ENCODE assay signal across 8 cellular contexts in genomic region chrX:49172280-49172780, GRCh38. TPM values are rescaled to one million over a fixed set of nuclear protein-coding genes. Genes with fewer than 3 reads are reported as not detected.
DNase-seq lines count a peak whose midpoint lies in the region; ATAC-seq and TF ChIP-seq lines count a peak whose summit lies in the region.

No MANE protein-coding gene starts in this region.

- H3K36me3 ChIP-seq in SU-DHL-6 (ENCODE audit: low read length) (no peaks in the 10 kb centered on the region), adrenal gland (replicated peaks in 1 of 2) (peaks cover 0 to 12% of the 10 kb centered on the region in 2 donors), iPS DF 6.9 (ENCODE audit: control insufficient read depth, insufficient read depth, low read length) (peaks cover 2% of the 10 kb centered on the region; the same call in 1 of the 2 replicates)

- intact Hi-C loops in adrenal gland (cut with DNase I), result no loop called here

- H3K4me3 ChIP-seq in SU-DHL-6 (ENCODE audit: insufficient read depth, low read length, poor library complexity, severe bottlenecking) (peak overlapping the region; percentile 85), adrenal gland (peak overlapping the region in 3 of 4 donors; percentile 30 to 67 (median 40)), iPS DF 6.9 (ENCODE audit: low read length) (peak overlapping the region; percentile 27; the same call in 1 of the 2 replicates)

- peak overlapping the region; percentile 82 for H3K4me2 ChIP-seq in SU-DHL-6 (ENCODE audit: low read depth, low read length, poor library complexity, severe bottlenecking)

- no peak for TF ChIP-seq CTCF in SU-DHL-6 (IDR thresholded peaks at IDR 0.05; ENCODE audit: insufficient read depth, low read length, poor library complexity, severe bottlenecking)
- TF ChIP-seq CTCF in adrenal gland (IDR thresholded peaks at IDR 0.05), result no peak

- DNase-seq in DMS79 (lab: John Stamatoyannopoulos, UW) (peak; percentile 33), KG1 (lab: John Stamatoyannopoulos, UW) (peak; percentile 48), adrenal gland (peak; percentile 75 to 89 (median 82)), iPS DF 6.9 (ENCODE audit: low read depth, low spot score) (no peak), epidermal melanocyte (ENCODE audit: insufficient read length, low spot score) (no peak)
- DNase-seq in stimulated activated CD4-positive, alpha-beta T cell treated with anti-CD3 and anti-CD28 coated beads, Interleukin-12 subunit alpha, Interleukin-12 subunit beta, amount 100 ng/mL, for 48 hours (ENCODE audit: low read depth in 2 of 3, low spot score in 1 of 3), result peak in 2 of 3 donors; percentile 59 to 61

- H3K9me2 ChIP-seq in SU-DHL-6 (replicated peaks; ENCODE audit: insufficient read depth, low read length), result no peaks in the 10 kb centered on the region

- H3F3A ChIP-seq in SU-DHL-6 (ENCODE audit: insufficient read depth), result peaks cover 13% of the 10 kb centered on the region

- H3K4me1 ChIP-seq in adrenal gland (replicated peaks in 1 of 2), result peaks cover 14 to 18% of the 10 kb centered on the region in 2 donors
- no peaks in the 10 kb centered on the region; the same call in 1 of the 2 replicates for H3K4me1 ChIP-seq in iPS DF 6.9 (ENCODE audit: control insufficient read depth, insufficient read depth, low read length)

- WGBS in adrenal gland, 4 donors, result 1 to 57% (median 35%) methylated on average over 15 to 36 of the region's 37 CpGs; no CpG with 5 or more reads in 1 of the 4 donors
- WGBS in iPS DF 6.9 (ENCODE audit: insufficient coverage, insufficient read length), result no CpG with 5 or more reads among the region's 37 CpGs

- H3K27me3 ChIP-seq in SU-DHL-6 (ENCODE audit: low read length) (no peaks in the 10 kb centered on the region), adrenal gland (no peaks in the 10 kb centered on the region), iPS DF 6.9 (ENCODE audit: control insufficient read depth, insufficient read depth, low read length) (no peaks in the 10 kb centered on the region)

- H2AFZ ChIP-seq in SU-DHL-6 (ENCODE audit: low read depth, low read length, severe bottlenecking), result no peak overlapping the region

- peak in 1 of 2 donors; percentile 35 for TF ChIP-seq POLR2A in adrenal gland (IDR thresholded peaks at IDR 0.05)

- peaks cover 9% of the 10 kb centered on the region; the same call in 1 of the 2 replicates for H3K79me2 ChIP-seq in SU-DHL-6 (ENCODE audit: insufficient read depth, low read length)

- no peaks in the 10 kb centered on the region for H3K9me3 ChIP-seq in SU-DHL-6 (ENCODE audit: insufficient read depth, low read length)
- H3K9me3 ChIP-seq in adrenal gland (replicated peaks in 1 of 3), result no peaks in the 10 kb centered on the region
- H3K9me3 ChIP-seq in iPS DF 6.9 (ENCODE audit: control insufficient read depth, insufficient read depth, low read length), result no peaks in the 10 kb centered on the region

- 0 out of 2 replicates have a peak, but pooled peaks cover 3% of the 10 kb centered on the region for H4K20me1 ChIP-seq in SU-DHL-6 (ENCODE audit: low read depth, low read length)

- H3K9ac ChIP-seq in SU-DHL-6 (ENCODE audit: low read length), result peak overlapping the region; percentile 93

- H3K27ac ChIP-seq in SU-DHL-6 (ENCODE audit: low read depth, low read length), result peak overlapping the region; percentile 84
- peak overlapping the region; percentile 69 to 89 (median 76) for H3K27ac ChIP-seq in adrenal gland
- H3K27ac ChIP-seq in iPS DF 6.9 (ENCODE audit: low read length), result no peak overlapping the region

- peak; percentile 70 for ATAC-seq in GM21529 (IDR thresholded peaks at IDR 0.05; ENCODE audit: unreplicated experiment)

RNA-seq across cellular contexts. Expression of gene PLP2, which starts 0.6 kb away (rescaled TPM):
- 100 to 1,000 TPM in 5 of 8 donors, 10 to 100 TPM in 3; 52.1 to 304 (median 152) TPM for total RNA-seq in adrenal gland
- polyA plus RNA-seq in adrenal gland, result 100 to 1,000 TPM in 2 of 3 donors, 10 to 100 TPM in 1; 78.2 to 724 (median 324) TPM

RNA-seq across cellular contexts. Expression of gene MAGIX, which starts 9.8 kb away (rescaled TPM):
- total RNA-seq in adrenal gland, result 10 to 100 TPM in 1 of 8 donors, 1 to 10 TPM in 7; 2.2 to 16.2 (median 2.9) TPM
- polyA plus RNA-seq in adrenal gland, result 1 to 10 TPM in 2 of 3 donors, under 1 TPM in 1; 0.59 to 8.4 (median 7.6) TPM

RNA-seq across cellular contexts. Expression of gene PRICKLE3, which starts 13.8 kb away (rescaled TPM):
- 10 to 100 TPM in 7 of 8 donors, 1 to 10 TPM in 1; 6.3 to 46.8 (median 13.2) TPM for total RNA-seq in adrenal gland
- polyA plus RNA-seq in adrenal gland, result 10 to 100 TPM in 1 of 3 donors, 1 to 10 TPM in 2; 5.7 to 10.9 (median 6.6) TPM

RNA-seq across cellular contexts. Expression of gene SYP, which starts 27.7 kb away (rescaled TPM):
- total RNA-seq in adrenal gland, result 10 to 100 TPM in 7 of 8 donors, 1 to 10 TPM in 1; 6.8 to 52.3 (median 18.3) TPM
- polyA plus RNA-seq in adrenal gland, result 10 to 100 TPM; 18.6 to 73.1 (median 61.4) TPM

RNA-seq across cellular contexts. Expression of gene GPKOW, which starts 48.8 kb away (rescaled TPM):
- 10 to 100 TPM; 21.5 to 58.4 (median 27.0) TPM for total RNA-seq in adrenal gland
- polyA plus RNA-seq in adrenal gland, result 10 to 100 TPM; 10.1 to 21.8 (median 11.3) TPM

Comparison
In these comparisons a context has a peak if more than half of its experiments do, and no peak if none do; other contexts are left out.
1. DNase-seq: peak in DMS79 (single experiment), KG1 (single experiment), adrenal gland (7 of 7) and stimulated activated CD4-positive, alpha-beta T cell treated with anti-CD3 and anti-CD28 coated beads, Interleukin-12 subunit alpha, Interleukin-12 subunit beta, amount 100 ng/mL, for 48 hours (2 of 3); none in iPS DF 6.9 (single experiment) and epidermal melanocyte (single experiment).
2. H3K4me3 ChIP-seq: peak in every context shown above with its lines; median percentile 85 in SU-DHL-6; 40 in adrenal gland; 27 in iPS DF 6.9.